Comparison of ENCODE assay signal across 20 cellular contexts in the genomic region with DNA sequence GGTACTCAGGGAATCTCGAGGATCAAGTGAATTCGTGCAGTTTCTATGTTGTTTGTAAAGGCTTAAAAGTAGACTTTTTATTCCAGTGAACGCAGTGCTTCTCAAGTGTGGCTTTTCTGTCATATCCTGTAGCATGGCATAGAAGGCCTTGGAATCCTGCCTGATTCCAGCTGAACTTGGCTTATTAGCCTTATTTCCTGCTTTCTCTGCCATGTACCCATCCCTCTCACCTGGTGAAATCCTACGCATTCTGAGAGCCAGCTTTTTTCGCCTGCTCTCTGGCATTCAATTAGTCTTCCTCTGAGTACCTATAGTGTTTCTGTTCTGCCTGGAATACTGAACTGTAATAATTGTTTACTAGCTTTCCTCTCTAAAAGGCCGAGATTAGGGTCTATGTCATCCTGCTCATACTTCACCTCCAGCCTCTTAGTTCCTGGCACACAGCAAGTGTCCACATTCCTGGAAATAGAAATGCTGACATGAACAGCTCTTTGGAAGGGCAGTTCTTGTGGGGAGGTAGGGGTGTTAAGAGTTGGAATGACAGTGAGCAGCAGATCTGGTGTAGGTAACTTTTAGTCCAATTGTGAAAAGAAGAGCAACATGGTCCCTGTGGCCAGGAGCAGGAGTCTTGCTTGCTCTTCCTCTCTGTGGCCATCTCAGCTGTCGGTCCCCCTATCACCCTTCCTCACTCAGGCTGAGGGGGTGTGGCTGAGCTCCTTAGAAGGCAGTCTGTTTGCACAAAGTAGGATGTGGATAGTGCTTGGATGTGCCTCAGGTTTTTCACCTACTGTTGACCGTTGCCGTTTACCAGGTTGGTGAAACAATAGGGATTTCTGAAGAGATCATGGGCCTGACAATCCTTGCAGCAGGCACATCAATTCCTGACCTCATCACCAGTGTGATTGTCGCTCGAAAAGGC. TPM values are rescaled to one million over a fixed set of nuclear protein-coding genes. Genes with fewer than 3 reads are reported as not detected.
DNase-seq lines count a peak whose midpoint lies in the region; ATAC-seq, FAIRE-seq and TF ChIP-seq lines count a peak whose summit lies in the region.
"Had no signal": no experiment of that assay in that cellular context is flagged by ENCODE, and none has a peak within 500 bp of the region (broad histone marks: within the 10 kb centered on the region; RNA-seq: fewer than 3 reads in every experiment).

No MANE protein-coding gene starts in this region.

- no peak for DNase-seq in HepG2 (ENCODE audit: low spot score)
- DNase-seq in right lobe of liver: no peak
- peak; percentile 30 for DNase-seq in NCI-H2029 (lab: John Stamatoyannopoulos, UW)
- DNase-seq in immature natural killer cell: no peak
- DNase-seq in Calu3: no peak
- DNase-seq in activated CD8-positive, alpha-beta memory T cell treated with anti-CD3 and anti-CD28 coated beads, Interleukin-2, amount 10 ng/mL, durations not matched to agents 7 days and 5 days: no peak
- DNase-seq: activated CD4-positive, alpha-beta T cell treated with anti-CD3 and anti-CD28 coated beads, Interleukin-2, amount 10 ng/mL, durations not matched to agents 24 days and 14 days; activated naive CD4-positive, alpha-beta T cell treated with Interleukin-2 at 50 U/mL for 16 hours; activated T-cell treated with anti-CD3 and anti-CD28 coated beads for 4 hours; COR-L47; heart right ventricle; NCI-H1417; NCI-H69; SHP77; small intestine; stimulated activated CD4-positive, alpha-beta T cell treated with anti-CD3 and anti-CD28 coated beads, Interleukin-4, amount 100 ng/mL, for 24 hours had no signal

- TF ChIP-seq POLR2A in HepG2 (IDR thresholded peaks at IDR 0.05; ENCODE audit: insufficient read depth in 1 of 2, low read depth in 2 of 2, low read length in 2 of 2) (no peak), right lobe of liver (IDR thresholded peaks at IDR 0.05) (no peak), GM18505 (IDR thresholded peaks at IDR 0.05; ENCODE audit: borderline replicate concordance, extremely low read depth, insufficient read depth, insufficient read length) (no peak)

- H3K4me1 ChIP-seq in HepG2 (ENCODE audit: insufficient read depth, low read length) (no peaks in the 10 kb centered on the region), right lobe of liver (no peaks in the 10 kb centered on the region)

- FAIRE-seq in HepG2 (lab: Jason Lieb, UNC): no peak
- FAIRE-seq: colon, H54, small intestine, TTC549 had no signal

- H3K27me3 ChIP-seq in HepG2 (ENCODE audit: control insufficient read depth in 1 of 2, insufficient read depth in 2 of 2, low read length in 2 of 2) (no peaks in the 10 kb centered on the region; a peak in 1 of 5 replicates), right lobe of liver (no peaks in the 10 kb centered on the region)
- H3K27me3 ChIP-seq: heart right ventricle had no signal

- in situ Hi-C loops in HepG2 (cut with HindIII; ENCODE audit: extremely low pct_ligation_motif_present, low pct_unique_long_range_greater_than_20kb): no loop called here

- no peak for TF ChIP-seq EP300 in HepG2 (IDR thresholded peaks at IDR 0.05; ENCODE audit: low read depth in 2 of 2, low read length in 2 of 2)
- TF ChIP-seq EP300 in HepG2 (CRISPR knock-in tag; IDR thresholded peaks at IDR 0.05; ENCODE audit: borderline replicate concordance): no peak

- WGBS in HepG2 (ENCODE audit: low lambda C conversion rate): 96% methylated on average over 10 of the region's 11 CpGs
- WGBS in right lobe of liver (ENCODE audit: insufficient coverage, low coverage, low lambda C conversion rate, missing lambda C conversion rate): 61% methylated on average over 8 of the region's 11 CpGs

- no peak overlapping the region for H3K27ac ChIP-seq in HepG2 (ENCODE audit: extremely low read length, insufficient read depth, low read length)
- no peak overlapping the region for H3K27ac ChIP-seq in right lobe of liver
- H3K27ac ChIP-seq: heart right ventricle had no signal

- H3K4me3 Mint-ChIP-seq in immature natural killer cell (no peak overlapping the region), Calu3 (ENCODE audit: low read depth, unreplicated experiment) (no peak overlapping the region)
- H3K4me3 Mint-ChIP-seq in activated CD8-positive, alpha-beta memory T cell treated with anti-CD3 and anti-CD28 coated beads, Interleukin-2, amount 10 ng/mL, durations not matched to agents 7 days and 5 days: no peak overlapping the region
- H3K4me3 Mint-ChIP-seq: activated CD4-positive, alpha-beta T cell treated with anti-CD3 and anti-CD28 coated beads, Interleukin-2, amount 10 ng/mL, durations not matched to agents 24 days and 14 days had no signal

- H3K4me3 ChIP-seq in HepG2 (replicated peaks in 1 of 3; ENCODE audit: insufficient read depth in 1 of 3, low read depth in 2 of 3, low read length in 3 of 3): no peak overlapping the region
- H3K4me3 ChIP-seq in right lobe of liver: no peak overlapping the region
- H3K4me3 ChIP-seq: heart right ventricle had no signal

- no peaks in the 10 kb centered on the region for H4K20me1 ChIP-seq in HepG2 (ENCODE audit: insufficient read depth, low read length)

- H3K9me3 ChIP-seq in HepG2 (ENCODE audit: low read length): no peaks in the 10 kb centered on the region
- H3K9me3 ChIP-seq in right lobe of liver: no peaks in the 10 kb centered on the region
- H3K9me3 ChIP-seq: heart right ventricle had no signal

- H3K27ac Mint-ChIP-seq in immature natural killer cell: peak overlapping the region in 4 of 6 donors; percentile 7 to 63 (median 26)
- no peak overlapping the region for H3K27ac Mint-ChIP-seq in Calu3 (ENCODE audit: unreplicated experiment)
- H3K27ac Mint-ChIP-seq in activated CD8-positive, alpha-beta memory T cell treated with anti-CD3 and anti-CD28 coated beads, Interleukin-2, amount 10 ng/mL, durations not matched to agents 7 days and 5 days: no peak overlapping the region
- H3K27ac Mint-ChIP-seq: activated CD4-positive, alpha-beta T cell treated with anti-CD3 and anti-CD28 coated beads, Interleukin-2, amount 10 ng/mL, durations not matched to agents 24 days and 14 days had no signal

- H3K9me3 Mint-ChIP-seq in immature natural killer cell (no peaks in the 10 kb centered on the region), Calu3 (ENCODE audit: low read depth, unreplicated experiment) (no peaks in the 10 kb centered on the region)
- H3K9me3 Mint-ChIP-seq in activated CD8-positive, alpha-beta memory T cell treated with anti-CD3 and anti-CD28 coated beads, Interleukin-2, amount 10 ng/mL, durations not matched to agents 7 days and 5 days (ENCODE audit: low read depth): no peaks in the 10 kb centered on the region
- H3K9me3 Mint-ChIP-seq: activated CD4-positive, alpha-beta T cell treated with anti-CD3 and anti-CD28 coated beads, Interleukin-2, amount 10 ng/mL, durations not matched to agents 24 days and 14 days had no signal

- no peaks in the 10 kb centered on the region for H3K79me2 ChIP-seq in HepG2 (ENCODE audit: insufficient read depth, low read length)

- BruUV-seq in HepG2 (replicated peaks; lab: Mats Ljungman, UMichigan): no TSS peak
- no TSS peak for BruUV-seq in Calu3 (replicated peaks; lab: Mats Ljungman, UMichigan)

- no peak overlapping the region for H3K4me2 ChIP-seq in HepG2 (ENCODE audit: low read depth, low read length)

- CTCF ChIA-PET in HepG2 (lab: Yijun Ruan, JAX; ENCODE audit: low intra/inter-chr PET ratio, low total read pairs) (no interaction called here), Calu3 (lab: Charles Lee) (interaction anchor here (3.3 kb wide), 1 partner anchor 13 kb away, joined by 9 read pairs; no protein-coding TSS in a partner anchor)
- CTCF ChIA-PET in activated CD8-positive, alpha-beta memory T cell treated with anti-CD3 and anti-CD28 coated beads, Interleukin-2, amount 10 ng/mL, durations not matched to agents 7 days and 5 days (lab: Charles Lee): interaction anchor here (1.2 to 2.3 kb wide), 2 partner anchors 10 to 205 kb away, joined by 3 to 7 read pairs; no protein-coding TSS in a partner anchor

- TF ChIP-seq CTCF in HepG2 (CRISPR knock-in tag; IDR thresholded peaks at IDR 0.05) (no peak), right lobe of liver (IDR thresholded peaks at IDR 0.05) (no peak), Calu3 (IDR thresholded peaks at IDR 0.05; ENCODE audit: unreplicated experiment) (no peak)

- H3K36me3 Mint-ChIP-seq in immature natural killer cell (peaks cover 13 to 22% (median 18%) of the 10 kb centered on the region in 3 donors), Calu3 (ENCODE audit: insufficient read depth, unreplicated experiment) (peaks cover 14% of the 10 kb centered on the region)
- peaks cover 34% of the 10 kb centered on the region for H3K36me3 Mint-ChIP-seq in activated CD8-positive, alpha-beta memory T cell treated with anti-CD3 and anti-CD28 coated beads, Interleukin-2, amount 10 ng/mL, durations not matched to agents 7 days and 5 days

- peaks cover 3 to 13% of the 10 kb centered on the region in 2 experiments; a peak in 3 of 5 replicates for H3K36me3 ChIP-seq in HepG2 (replicated peaks in 1 of 2; ENCODE audit: control insufficient read depth in 1 of 2, insufficient read depth in 2 of 2, low read length in 2 of 2)
- H3K36me3 ChIP-seq in right lobe of liver: peaks cover 0 to 9% (median 1%) of the 10 kb centered on the region in 4 donors

- H3K9ac ChIP-seq in HepG2 (ENCODE audit: insufficient read depth, low read depth, low read length): no peak overlapping the region

- intact Hi-C loops in HepG2 (cut with micrococcal nuclease; ENCODE audit: unreplicated experiment): no loop called here
- intact Hi-C loops in right lobe of liver (cut with DNase I): no loop called here
- intact Hi-C loops in Calu3 (cut with micrococcal nuclease; ENCODE audit: unreplicated experiment): no loop called here

- H2AFZ ChIP-seq in HepG2 (ENCODE audit: low read length): no peak overlapping the region

- POLR2A ChIA-PET in HepG2 (lab: Yijun Ruan, JAX): no interaction called here

- ATAC-seq in HepG2 (no peak; the same call in 2 of the 3 replicates), right lobe of liver (no peak), GM18505 (IDR thresholded peaks at IDR 0.05; ENCODE audit: unreplicated experiment) (no peak)
- no peak for ATAC-seq in activated CD8-positive, alpha-beta memory T cell treated with anti-CD3 and anti-CD28 coated beads, Interleukin-2, amount 10 ng/mL, durations not matched to agents 7 days and 5 days

- H3K27me3 Mint-ChIP-seq in immature natural killer cell (ENCODE audit: low read depth in 3 of 3): peaks cover 0 to 8% (median 0%) of the 10 kb centered on the region in 3 donors
- no peaks in the 10 kb centered on the region for H3K27me3 Mint-ChIP-seq in Calu3 (ENCODE audit: unreplicated experiment)
- H3K27me3 Mint-ChIP-seq in activated CD8-positive, alpha-beta memory T cell treated with anti-CD3 and anti-CD28 coated beads, Interleukin-2, amount 10 ng/mL, durations not matched to agents 7 days and 5 days: no peaks in the 10 kb centered on the region
- H3K27me3 Mint-ChIP-seq: activated CD4-positive, alpha-beta T cell treated with anti-CD3 and anti-CD28 coated beads, Interleukin-2, amount 10 ng/mL, durations not matched to agents 24 days and 14 days had no signal

- peaks cover 0 to 2% of the 10 kb centered on the region in 2 donors for H3K4me1 Mint-ChIP-seq in immature natural killer cell
- peaks cover 22% of the 10 kb centered on the region for H3K4me1 Mint-ChIP-seq in Calu3 (ENCODE audit: low read depth, unreplicated experiment)
- H3K4me1 Mint-ChIP-seq in activated CD8-positive, alpha-beta memory T cell treated with anti-CD3 and anti-CD28 coated beads, Interleukin-2, amount 10 ng/mL, durations not matched to agents 7 days and 5 days: peaks cover 9% of the 10 kb centered on the region

- TF ChIP-seq RAD21 in HepG2 (CRISPR knock-in tag; IDR thresholded peaks at IDR 0.05): no peak

RNA-seq across cellular contexts. Expression of gene SLC24A1, which starts 30.4 kb away (rescaled TPM):
- total RNA-seq in HepG2 (2016; rRNA removed; fragmentation: Illumina TruSeq; extraction: Trizol): 6.8 and 8.3 TPM in 2 replicates
- total RNA-seq in HepG2 (2016; cell fraction: cytosol; rRNA removed; fragmentation: Illumina TruSeq; extraction: Trizol; ENCODE audit: low read depth): 6.6 and 9.0 TPM in 2 replicates
- total RNA-seq in HepG2 (2016; cell fraction: insoluble cytoplasmic fraction; rRNA removed; fragmentation: Illumina TruSeq; extraction: Trizol): 7.0 and 8.5 TPM in 2 replicates
- total RNA-seq in HepG2 (2016; cell fraction: membrane; rRNA removed; fragmentation: Illumina TruSeq; extraction: Trizol): 3.9 and 5.4 TPM in 2 replicates
- total RNA-seq in HepG2 (2016; cell fraction: nucleus; rRNA removed; fragmentation: Illumina TruSeq; extraction: Trizol): 9.5 and 9.6 TPM in 2 replicates
- 4.8 and 5.9 TPM in 2 replicates for polyA plus RNA-seq in HepG2 (2011; rRNA removed)
- 3.8 and 3.9 TPM in 2 replicates for polyA plus RNA-seq in HepG2 (2011; cell fraction: cytosol; rRNA removed)
- 5.0 and 5.5 TPM in 2 replicates for polyA plus RNA-seq in HepG2 (2011; cell fraction: nucleus; rRNA removed)
- 5.3 and 9.8 TPM in 2 replicates for polyA plus RNA-seq in HepG2 (2012)
- polyA plus RNA-seq in HepG2 (2016; cell fraction: cytosol; fragmentation: Illumina TruSeq; extraction: Trizol; ENCODE audit: low read depth): 0.87 and 0.99 TPM in 2 replicates
- polyA plus RNA-seq in HepG2 (2016; cell fraction: insoluble cytoplasmic fraction; fragmentation: Illumina TruSeq; extraction: Trizol; ENCODE audit: low read depth): 6.5 and 6.9 TPM in 2 replicates
- polyA plus RNA-seq in HepG2 (2016; cell fraction: membrane; fragmentation: Illumina TruSeq; extraction: Trizol; ENCODE audit: low read depth): 1.4 and 2.0 TPM in 2 replicates
- polyA plus RNA-seq in HepG2 (2016; cell fraction: nucleus; fragmentation: Illumina TruSeq; extraction: Trizol; ENCODE audit: insufficient read depth, low read depth): 10.2 and 12.9 TPM in 2 replicates
- 6.8 and 24.1 TPM in 2 replicates for polyA minus RNA-seq in HepG2 (2011; rRNA and poly(A)+ RNA removed; ENCODE audit: low replicate concordance)
- 7.3 and 7.8 TPM in 2 replicates for polyA minus RNA-seq in HepG2 (2011; cell fraction: cytosol; rRNA and poly(A)+ RNA removed)
- polyA minus RNA-seq in HepG2 (2011; cell fraction: nucleus; rRNA and poly(A)+ RNA removed): 12.4 and 12.7 TPM in 2 replicates
- total RNA-seq in right lobe of liver: 1 to 10 TPM; 1.7 to 5.0 (median 4.8) TPM
- polyA plus RNA-seq in immature natural killer cell: 1 to 10 TPM in 1 of 3 donors, under 1 TPM in 1, not detected in 1; 0.83 to 4.1 TPM
- total RNA-seq in Calu3 (2022): 9.0 and 13.2 TPM in 2 replicates
- total RNA-seq in activated CD8-positive, alpha-beta memory T cell treated with anti-CD3 and anti-CD28 coated beads, Interleukin-2, amount 10 ng/mL, durations not matched to agents 7 days and 5 days: 1 to 10 TPM; 4.2 to 4.3 TPM

RNA-seq across cellular contexts. Expression of gene INTS14, which starts 41.2 kb away (rescaled TPM):
- total RNA-seq in HepG2 (2016; rRNA removed; fragmentation: Illumina TruSeq; extraction: Trizol) (52.0 and 57.8 TPM in 2 replicates), right lobe of liver (10 to 100 TPM; 15.3 to 19.8 (median 17.4) TPM), Calu3 (2022) (50.1 and 55.6 TPM in 2 replicates)
- 17.0 and 20.8 TPM in 2 replicates for total RNA-seq in HepG2 (2016; cell fraction: cytosol; rRNA removed; fragmentation: Illumina TruSeq; extraction: Trizol; ENCODE audit: low read depth)
- total RNA-seq in HepG2 (2016; cell fraction: insoluble cytoplasmic fraction; rRNA removed; fragmentation: Illumina TruSeq; extraction: Trizol): 51.9 and 56.4 TPM in 2 replicates
- 49.9 and 57.9 TPM in 2 replicates for total RNA-seq in HepG2 (2016; cell fraction: membrane; rRNA removed; fragmentation: Illumina TruSeq; extraction: Trizol)
- 46.7 and 47.9 TPM in 2 replicates for total RNA-seq in HepG2 (2016; cell fraction: nucleus; rRNA removed; fragmentation: Illumina TruSeq; extraction: Trizol)
- polyA plus RNA-seq in HepG2 (2011; rRNA removed) (32.9 and 41.4 TPM in 2 replicates), immature natural killer cell (10 to 100 TPM; 16.4 to 30.5 (median 18.6) TPM)
- polyA plus RNA-seq in HepG2 (2011; cell fraction: cytosol; rRNA removed): 33.9 and 35.7 TPM in 2 replicates
- polyA plus RNA-seq in HepG2 (2011; cell fraction: nucleus; rRNA removed): 38.0 and 47.8 TPM in 2 replicates
- polyA plus RNA-seq in HepG2 (2012): 19.7 and 28.3 TPM in 2 replicates
- polyA plus RNA-seq in HepG2 (2016; cell fraction: cytosol; fragmentation: Illumina TruSeq; extraction: Trizol; ENCODE audit: low read depth): 17.3 and 20.3 TPM in 2 replicates
- 50.5 and 52.9 TPM in 2 replicates for polyA plus RNA-seq in HepG2 (2016; cell fraction: insoluble cytoplasmic fraction; fragmentation: Illumina TruSeq; extraction: Trizol; ENCODE audit: low read depth)
- 34.9 and 41.5 TPM in 2 replicates for polyA plus RNA-seq in HepG2 (2016; cell fraction: membrane; fragmentation: Illumina TruSeq; extraction: Trizol; ENCODE audit: low read depth)
- polyA plus RNA-seq in HepG2 (2016; cell fraction: nucleus; fragmentation: Illumina TruSeq; extraction: Trizol; ENCODE audit: insufficient read depth, low read depth): 61.6 and 62.0 TPM in 2 replicates
- polyA minus RNA-seq in HepG2 (2011; rRNA and poly(A)+ RNA removed; ENCODE audit: low replicate concordance): 35.4 and 83.9 TPM in 2 replicates
- 26.2 and 26.6 TPM in 2 replicates for polyA minus RNA-seq in HepG2 (2011; cell fraction: cytosol; rRNA and poly(A)+ RNA removed)
- 66.4 and 78.2 TPM in 2 replicates for polyA minus RNA-seq in HepG2 (2011; cell fraction: nucleus; rRNA and poly(A)+ RNA removed)
- total RNA-seq in activated CD8-positive, alpha-beta memory T cell treated with anti-CD3 and anti-CD28 coated beads, Interleukin-2, amount 10 ng/mL, durations not matched to agents 7 days and 5 days: 10 to 100 TPM; 44.2 to 51.7 TPM

Comparison
In these comparisons a context has a peak if more than half of its experiments do, and no peak if none do; other contexts are left out.
1. H3K27ac Mint-ChIP-seq: peak in immature natural killer cell (4 of 6); none in Calu3 (single experiment) and activated CD8-positive, alpha-beta memory T cell treated with anti-CD3 and anti-CD28 coated beads, Interleukin-2, amount 10 ng/mL, durations not matched to agents 7 days and 5 days (single experiment).